In the genomic region with DNA sequence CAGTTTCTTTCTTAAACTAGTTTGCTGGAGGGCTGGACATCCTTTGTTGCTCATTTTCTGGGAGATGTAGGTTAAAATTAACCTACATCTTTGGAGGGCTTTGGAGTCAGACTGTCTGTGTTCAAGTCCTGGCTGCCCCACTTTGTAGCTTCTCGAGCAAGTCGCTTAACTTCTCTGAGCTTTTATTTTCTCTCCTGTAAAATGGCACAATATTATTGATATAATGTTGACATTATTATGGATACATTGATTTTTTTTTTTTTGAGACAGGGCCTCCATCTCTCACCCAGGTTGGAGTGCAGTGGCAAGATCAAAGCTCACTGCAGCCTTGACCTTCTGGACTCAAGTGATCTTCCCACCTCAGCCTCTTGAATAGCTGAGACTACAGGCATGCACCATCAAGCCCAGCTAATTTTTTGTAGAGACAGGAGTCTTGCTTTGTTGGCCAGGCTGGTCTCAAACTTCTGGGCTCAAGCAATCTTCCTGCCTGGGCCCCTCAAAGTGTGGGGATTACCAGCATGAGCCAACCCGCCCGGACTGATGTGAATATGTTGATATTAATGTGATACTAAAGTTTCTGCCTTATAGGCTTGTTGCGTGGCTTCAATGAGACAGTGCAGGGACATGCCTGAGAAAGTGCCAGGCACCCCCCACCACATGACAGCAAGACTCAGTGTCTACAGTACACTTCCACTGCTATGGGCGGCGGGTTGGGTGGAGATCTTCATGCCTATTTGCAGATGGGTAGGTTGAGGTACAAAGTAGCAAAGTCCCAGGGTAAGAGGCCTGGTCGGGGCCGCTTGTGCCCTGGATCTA, we compare ENCODE assay signal across 1 cellular context.
TF ChIP-seq lines count a peak whose summit lies in the region.

No MANE protein-coding gene starts in this region.

TF ChIP-seq in HepG2, 621 proteins besides CTCF, POLR2A, EP300 and RAD21 (continued from another document and continues in another):
- no peak for TF ChIP-seq GLI4 (CRISPR knock-in tag; IDR thresholded peaks at IDR 0.05; ENCODE audit: borderline replicate concordance)
- TF ChIP-seq MEIS2 (CRISPR knock-in tag; IDR thresholded peaks at IDR 0.05): no peak
- TF ChIP-seq HNRNPUL1 (IDR thresholded peaks at IDR 0.05; ENCODE audit: low read depth, low read length): no peak
- TF ChIP-seq SALL1 (CRISPR knock-in tag; IDR thresholded peaks at IDR 0.05): peak; percentile 52
- TF ChIP-seq ZBTB38 (CRISPR knock-in tag; IDR thresholded peaks at IDR 0.05): peak; percentile 57; the same call in 1 of the 2 replicates
- TF ChIP-seq ZSCAN29 (CRISPR knock-in tag; conservative IDR thresholded peaks at IDR 0.05): no peak
- peak; percentile 44; the same call in 1 of the 2 replicates for TF ChIP-seq RXRB (CRISPR knock-in tag; IDR thresholded peaks at IDR 0.05; ENCODE audit: borderline replicate concordance)
- TF ChIP-seq ZNF878 (CRISPR knock-in tag; IDR thresholded peaks at IDR 0.05): no peak
- peak; percentile 66; the same call in 1 of the 2 replicates for TF ChIP-seq HMG20A (CRISPR knock-in tag; IDR thresholded peaks at IDR 0.05; ENCODE audit: borderline replicate concordance)
- no peak for TF ChIP-seq ATF5 (CRISPR knock-in tag; IDR thresholded peaks at IDR 0.05; ENCODE audit: low read depth)
- TF ChIP-seq, protein P1, sequence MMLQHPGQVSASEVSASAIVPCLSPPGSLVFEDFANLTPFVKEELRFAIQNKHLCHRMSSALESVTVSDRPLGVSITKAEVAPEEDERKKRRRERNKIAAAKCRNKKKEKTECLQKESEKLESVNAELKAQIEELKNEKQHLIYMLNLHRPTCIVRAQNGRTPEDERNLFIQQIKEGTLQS (CRISPR knock-in tag; IDR thresholded peaks at IDR 0.05): no peak
- 0 out of 2 replicates have a peak, but pooled peaks have one; percentile 35 for TF ChIP-seq HIC2 (CRISPR knock-in tag; IDR thresholded peaks at IDR 0.05; ENCODE audit: low read depth)
- TF ChIP-seq GZF1 (CRISPR knock-in tag; IDR thresholded peaks at IDR 0.05): no peak; the same call in 1 of the 2 replicates
- TF ChIP-seq POGZ (CRISPR knock-in tag; IDR thresholded peaks at IDR 0.05): no peak
- TF ChIP-seq MTA1 (CRISPR knock-in tag; IDR thresholded peaks at IDR 0.05; ENCODE audit: borderline replicate concordance): no peak
- TF ChIP-seq ZNF780A (CRISPR knock-in tag; IDR thresholded peaks at IDR 0.05): no peak
- no peak for TF ChIP-seq ZSCAN30 (CRISPR knock-in tag; IDR thresholded peaks at IDR 0.05)
- TF ChIP-seq NR3C1 (CRISPR knock-in tag; IDR thresholded peaks at IDR 0.05): no peak
- no peak for TF ChIP-seq ARNT (IDR thresholded peaks at IDR 0.05)
- TF ChIP-seq RARA (CRISPR knock-in tag; IDR thresholded peaks at IDR 0.05): peak; percentile 76
- no peak for TF ChIP-seq GPBP1L1 (CRISPR knock-in tag; IDR thresholded peaks at IDR 0.05)
- TF ChIP-seq NCOA2 (CRISPR knock-in tag; IDR thresholded peaks at IDR 0.05): peak; percentile 51; the same call in 1 of the 2 replicates
- TF ChIP-seq, protein P2, sequence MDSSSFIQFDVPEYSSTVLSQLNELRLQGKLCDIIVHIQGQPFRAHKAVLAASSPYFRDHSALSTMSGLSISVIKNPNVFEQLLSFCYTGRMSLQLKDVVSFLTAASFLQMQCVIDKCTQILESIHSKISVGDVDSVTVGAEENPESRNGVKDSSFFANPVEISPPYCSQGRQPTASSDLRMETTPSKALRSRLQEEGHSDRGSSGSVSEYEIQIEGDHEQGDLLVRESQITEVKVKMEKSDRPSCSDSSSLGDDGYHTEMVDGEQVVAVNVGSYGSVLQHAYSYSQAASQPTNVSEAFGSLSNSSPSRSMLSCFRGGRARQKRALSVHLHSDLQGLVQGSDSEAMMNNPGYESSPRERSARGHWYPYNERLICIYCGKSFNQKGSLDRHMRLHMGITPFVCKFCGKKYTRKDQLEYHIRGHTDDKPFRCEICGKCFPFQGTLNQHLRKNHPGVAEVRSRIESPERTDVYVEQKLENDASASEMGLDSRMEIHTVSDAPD (CRISPR knock-in tag; IDR thresholded peaks at IDR 0.05): no peak
- TF ChIP-seq TCF7 (IDR thresholded peaks at IDR 0.05; ENCODE audit: low read depth): peak; percentile 64
- TF ChIP-seq SNAI1 (CRISPR knock-in tag; IDR thresholded peaks at IDR 0.05; ENCODE audit: borderline replicate concordance): no peak
- TF ChIP-seq, protein P3, sequence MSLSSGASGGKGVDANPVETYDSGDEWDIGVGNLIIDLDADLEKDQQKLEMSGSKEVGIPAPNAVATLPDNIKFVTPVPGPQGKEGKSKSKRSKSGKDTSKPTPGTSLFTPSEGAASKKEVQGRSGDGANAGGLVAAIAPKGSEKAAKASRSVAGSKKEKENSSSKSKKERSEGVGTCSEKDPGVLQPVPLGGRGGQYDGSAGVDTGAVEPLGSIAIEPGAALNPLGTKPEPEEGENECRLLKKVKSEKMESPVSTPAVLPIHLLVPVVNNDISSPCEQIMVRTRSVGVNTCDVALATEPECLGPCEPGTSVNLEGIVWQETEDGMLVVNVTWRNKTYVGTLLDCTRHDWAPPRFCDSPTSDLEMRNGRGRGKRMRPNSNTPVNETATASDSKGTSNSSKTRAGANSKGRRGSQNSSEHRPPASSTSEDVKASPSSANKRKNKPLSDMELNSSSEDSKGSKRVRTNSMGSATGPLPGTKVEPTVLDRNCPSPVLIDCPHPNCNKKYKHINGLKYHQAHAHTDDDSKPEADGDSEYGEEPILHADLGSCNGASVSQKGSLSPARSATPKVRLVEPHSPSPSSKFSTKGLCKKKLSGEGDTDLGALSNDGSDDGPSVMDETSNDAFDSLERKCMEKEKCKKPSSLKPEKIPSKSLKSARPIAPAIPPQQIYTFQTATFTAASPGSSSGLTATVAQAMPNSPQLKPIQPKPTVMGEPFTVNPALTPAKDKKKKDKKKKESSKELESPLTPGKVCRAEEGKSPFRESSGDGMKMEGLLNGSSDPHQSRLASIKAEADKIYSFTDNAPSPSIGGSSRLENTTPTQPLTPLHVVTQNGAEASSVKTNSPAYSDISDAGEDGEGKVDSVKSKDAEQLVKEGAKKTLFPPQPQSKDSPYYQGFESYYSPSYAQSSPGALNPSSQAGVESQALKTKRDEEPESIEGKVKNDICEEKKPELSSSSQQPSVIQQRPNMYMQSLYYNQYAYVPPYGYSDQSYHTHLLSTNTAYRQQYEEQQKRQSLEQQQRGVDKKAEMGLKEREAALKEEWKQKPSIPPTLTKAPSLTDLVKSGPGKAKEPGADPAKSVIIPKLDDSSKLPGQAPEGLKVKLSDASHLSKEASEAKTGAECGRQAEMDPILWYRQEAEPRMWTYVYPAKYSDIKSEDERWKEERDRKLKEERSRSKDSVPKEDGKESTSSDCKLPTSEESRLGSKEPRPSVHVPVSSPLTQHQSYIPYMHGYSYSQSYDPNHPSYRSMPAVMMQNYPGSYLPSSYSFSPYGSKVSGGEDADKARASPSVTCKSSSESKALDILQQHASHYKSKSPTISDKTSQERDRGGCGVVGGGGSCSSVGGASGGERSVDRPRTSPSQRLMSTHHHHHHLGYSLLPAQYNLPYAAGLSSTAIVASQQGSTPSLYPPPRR (CRISPR knock-in tag; IDR thresholded peaks at IDR 0.05; ENCODE audit: borderline replicate concordance): no peak
- no peak for TF ChIP-seq ZNF414 (CRISPR knock-in tag; IDR thresholded peaks at IDR 0.05)
- TF ChIP-seq, protein P4, sequence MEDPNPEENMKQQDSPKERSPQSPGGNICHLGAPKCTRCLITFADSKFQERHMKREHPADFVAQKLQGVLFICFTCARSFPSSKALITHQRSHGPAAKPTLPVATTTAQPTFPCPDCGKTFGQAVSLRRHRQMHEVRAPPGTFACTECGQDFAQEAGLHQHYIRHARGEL (CRISPR knock-in tag; IDR thresholded peaks at IDR 0.05): no peak
- TF ChIP-seq MYC (CRISPR knock-in tag; IDR thresholded peaks at IDR 0.05; ENCODE audit: borderline replicate concordance): 0 out of 2 replicates have a peak, but pooled peaks have one; percentile 18
- TF ChIP-seq FOXK1 (CRISPR knock-in tag; IDR thresholded peaks at IDR 0.05; ENCODE audit: borderline replicate concordance, low read depth): peak; percentile 13; the same call in 1 of the 2 replicates
- TF ChIP-seq ZNF121 (CRISPR knock-in tag; IDR thresholded peaks at IDR 0.05): peak; percentile 97
- no peak for TF ChIP-seq ZBTB3 (CRISPR knock-in tag; IDR thresholded peaks at IDR 0.05; ENCODE audit: borderline replicate concordance, low read depth)
- 0 out of 2 replicates have a peak, but pooled peaks have one; percentile 49 for TF ChIP-seq ZC3H13 (CRISPR knock-in tag; IDR thresholded peaks at IDR 0.05)
- TF ChIP-seq, protein P5, sequence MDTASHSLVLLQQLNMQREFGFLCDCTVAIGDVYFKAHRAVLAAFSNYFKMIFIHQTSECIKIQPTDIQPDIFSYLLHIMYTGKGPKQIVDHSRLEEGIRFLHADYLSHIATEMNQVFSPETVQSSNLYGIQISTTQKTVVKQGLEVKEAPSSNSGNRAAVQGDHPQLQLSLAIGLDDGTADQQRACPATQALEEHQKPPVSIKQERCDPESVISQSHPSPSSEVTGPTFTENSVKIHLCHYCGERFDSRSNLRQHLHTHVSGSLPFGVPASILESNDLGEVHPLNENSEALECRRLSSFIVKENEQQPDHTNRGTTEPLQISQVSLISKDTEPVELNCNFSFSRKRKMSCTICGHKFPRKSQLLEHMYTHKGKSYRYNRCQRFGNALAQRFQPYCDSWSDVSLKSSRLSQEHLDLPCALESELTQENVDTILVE (CRISPR knock-in tag; IDR thresholded peaks at IDR 0.05): no peak
- TF ChIP-seq, protein P6, sequence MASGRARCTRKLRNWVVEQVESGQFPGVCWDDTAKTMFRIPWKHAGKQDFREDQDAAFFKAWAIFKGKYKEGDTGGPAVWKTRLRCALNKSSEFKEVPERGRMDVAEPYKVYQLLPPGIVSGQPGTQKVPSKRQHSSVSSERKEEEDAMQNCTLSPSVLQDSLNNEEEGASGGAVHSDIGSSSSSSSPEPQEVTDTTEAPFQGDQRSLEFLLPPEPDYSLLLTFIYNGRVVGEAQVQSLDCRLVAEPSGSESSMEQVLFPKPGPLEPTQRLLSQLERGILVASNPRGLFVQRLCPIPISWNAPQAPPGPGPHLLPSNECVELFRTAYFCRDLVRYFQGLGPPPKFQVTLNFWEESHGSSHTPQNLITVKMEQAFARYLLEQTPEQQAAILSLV (CRISPR knock-in tag; IDR thresholded peaks at IDR 0.05; ENCODE audit: borderline replicate concordance): peak; percentile 67; the same call in 1 of the 2 replicates
- no peak for TF ChIP-seq ZNF704 (CRISPR knock-in tag; IDR thresholded peaks at IDR 0.05; ENCODE audit: borderline replicate concordance)
- TF ChIP-seq CREBL2 (CRISPR knock-in tag; IDR thresholded peaks at IDR 0.05; ENCODE audit: borderline replicate concordance): no peak
- TF ChIP-seq NCOA1 (CRISPR knock-in tag; IDR thresholded peaks at IDR 0.05): 0 out of 2 replicates have a peak, but pooled peaks have one; percentile 63
- TF ChIP-seq ISX (CRISPR knock-in tag; conservative IDR thresholded peaks at IDR 0.05): peak; percentile 67; the same call in 1 of the 2 replicates
- TF ChIP-seq KLF13 (CRISPR knock-in tag; IDR thresholded peaks at IDR 0.05): no peak
- no peak; the same call in 1 of the 2 replicates for TF ChIP-seq PHF21A (CRISPR knock-in tag; IDR thresholded peaks at IDR 0.05)
- TF ChIP-seq JUNB (CRISPR knock-in tag; IDR thresholded peaks at IDR 0.05; ENCODE audit: borderline replicate concordance): no peak
- TF ChIP-seq, protein P7, sequence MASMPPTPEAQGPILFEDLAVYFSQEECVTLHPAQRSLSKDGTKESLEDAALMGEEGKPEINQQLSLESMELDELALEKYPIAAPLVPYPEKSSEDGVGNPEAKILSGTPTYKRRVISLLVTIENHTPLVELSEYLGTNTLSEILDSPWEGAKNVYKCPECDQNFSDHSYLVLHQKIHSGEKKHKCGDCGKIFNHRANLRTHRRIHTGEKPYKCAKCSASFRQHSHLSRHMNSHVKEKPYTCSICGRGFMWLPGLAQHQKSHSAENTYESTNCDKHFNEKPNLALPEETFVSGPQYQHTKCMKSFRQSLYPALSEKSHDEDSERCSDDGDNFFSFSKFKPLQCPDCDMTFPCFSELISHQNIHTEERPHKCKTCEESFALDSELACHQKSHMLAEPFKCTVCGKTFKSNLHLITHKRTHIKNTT (CRISPR knock-in tag; IDR thresholded peaks at IDR 0.05): no peak
